Comparison of ENCODE assay signal across 8 cellular contexts in genomic region chr17:81713004-81713555, GRCh38. TPM values are rescaled to one million over a fixed set of nuclear protein-coding genes. Genes with fewer than 3 reads are reported as not detected.
DNase-seq lines count a peak whose midpoint lies in the region; ATAC-seq and TF ChIP-seq lines count a peak whose summit lies in the region.

No MANE protein-coding gene starts in this region.

- POLR2A ChIA-PET in BJ (lab: Charles Lee): interaction anchor here (0.6 kb wide), 1 partner anchor 150 kb away, joined by 4 read pairs; no protein-coding TSS in a partner anchor
- POLR2A ChIA-PET in naive thymus-derived CD4-positive, alpha-beta T cell (lab: Charles Lee): interaction anchor here (1.0 to 1.8 kb wide), 2 partner anchors 50 to 156 kb away, joined by 4 read pairs; no protein-coding TSS in a partner anchor

- no peak for TF ChIP-seq CTCF in BJ (IDR thresholded peaks at IDR 0.05; ENCODE audit: insufficient read depth, low read depth, low read length)

- H3K9me2 ChIP-seq in Karpas-422 (replicated peaks; ENCODE audit: insufficient read depth, low read length): no peaks in the 10 kb centered on the region

- peaks cover 9 to 23% (median 18%) of the 10 kb centered on the region in 7 donors for H3K4me1 Mint-ChIP-seq in naive thymus-derived CD4-positive, alpha-beta T cell

- H3K9me3 Mint-ChIP-seq in naive thymus-derived CD4-positive, alpha-beta T cell: no peaks in the 10 kb centered on the region

- peaks cover 22% of the 10 kb centered on the region for H3K79me2 ChIP-seq in Karpas-422 (ENCODE audit: low read length)

- intact Hi-C loops in naive thymus-derived CD4-positive, alpha-beta T cell (cut with micrococcal nuclease): loop anchor here in 1 of 2 donors (2.0 kb wide), 1 partner anchor 148 kb away; the partner anchor contains the start of gene P4HB

- no peak for DNase-seq in BJ (ENCODE audit: low read depth)
- DNase-seq in Karpas-422: peak; percentile 62
- no peak for DNase-seq in naive thymus-derived CD4-positive, alpha-beta T cell
- DNase-seq in mucosa of gallbladder (ENCODE audit: low spot score): no peak
- DNase-seq in activated CD4-positive, CD25-positive, alpha-beta regulatory T cell (lab: John Stamatoyannopoulos, UW): no peak
- no peak for DNase-seq in NK-92 treated with Interleukin-12 subunit alpha and Interleukin-12 subunit beta, amount 100 ng/mL, for 24 hours (lab: John Stamatoyannopoulos, UW)

- H3K36me3 Mint-ChIP-seq in naive thymus-derived CD4-positive, alpha-beta T cell: no peaks in the 10 kb centered on the region

- H3K27ac Mint-ChIP-seq in naive thymus-derived CD4-positive, alpha-beta T cell: peak overlapping the region in 6 of 9 donors; percentile 32 to 77 (median 60)

- H3K27ac ChIP-seq in Karpas-422 (ENCODE audit: low read length) (peak overlapping the region; percentile 11; the same call in 1 of the 2 replicates), cingulate gyrus (ENCODE audit: low read depth, low read length) (peak overlapping the region; percentile 19)
- H3K27ac ChIP-seq in naive thymus-derived CD4-positive, alpha-beta T cell (ENCODE audit: low read depth, low read length): peak overlapping the region; percentile 55

- H3K4me3 Mint-ChIP-seq in naive thymus-derived CD4-positive, alpha-beta T cell: peak overlapping the region; percentile 78 to 90 (median 86)

- H3K9me3 ChIP-seq in Karpas-422 (ENCODE audit: low read length): no peaks in the 10 kb centered on the region
- H3K9me3 ChIP-seq in naive thymus-derived CD4-positive, alpha-beta T cell (ENCODE audit: control insufficient read depth in 2 of 3, low read length in 3 of 3): no peaks in the 10 kb centered on the region

- no peaks in the 10 kb centered on the region for H3K27me3 ChIP-seq in BJ (ENCODE audit: control insufficient read depth, insufficient read depth, low read length)
- H3K27me3 ChIP-seq in Karpas-422 (ENCODE audit: low read length): no peaks in the 10 kb centered on the region
- H3K27me3 ChIP-seq in naive thymus-derived CD4-positive, alpha-beta T cell (ENCODE audit: control insufficient read depth in 2 of 2, insufficient read depth in 2 of 2, low read length in 2 of 2): no peaks in the 10 kb centered on the region

- peak overlapping the region; percentile 85 for H3K9ac ChIP-seq in Karpas-422 (ENCODE audit: low read length)

- peaks cover 29% of the 10 kb centered on the region for H3K4me1 ChIP-seq in Karpas-422 (ENCODE audit: low read length)
- H3K4me1 ChIP-seq in naive thymus-derived CD4-positive, alpha-beta T cell (ENCODE audit: control insufficient read depth in 2 of 2, insufficient read depth in 2 of 2, low read length in 2 of 2): peaks cover 13% of the 10 kb centered on the region in 2 donors

- H2AFZ ChIP-seq in Karpas-422 (ENCODE audit: low read length): no peak overlapping the region

- CTCF ChIA-PET in BJ (lab: Yijun Ruan, JAX): interaction anchor here (0.6 to 1.8 kb wide), 2 partner anchors 14 to 31 kb away, joined by 3 to 4 read pairs; no protein-coding TSS in a partner anchor
- CTCF ChIA-PET in naive thymus-derived CD4-positive, alpha-beta T cell (lab: Charles Lee): interaction anchor here (0.7 kb wide), 1 partner anchor 16 kb away, joined by 3 read pairs; no protein-coding TSS in a partner anchor

- H3K27me3 Mint-ChIP-seq in naive thymus-derived CD4-positive, alpha-beta T cell: no peaks in the 10 kb centered on the region

- 0 out of 2 replicates have a peak, but pooled peaks cover 18% of the 10 kb centered on the region for H4K20me1 ChIP-seq in Karpas-422 (ENCODE audit: insufficient read depth, low read depth, low read length)

- no peak for ATAC-seq in naive thymus-derived CD4-positive, alpha-beta T cell
- ATAC-seq in HG03045 (IDR thresholded peaks at IDR 0.05; ENCODE audit: unreplicated experiment): no peak

- H3K4me2 ChIP-seq in Karpas-422 (ENCODE audit: low read depth, low read length, poor library complexity, severe bottlenecking): peak overlapping the region; percentile 94

- peak overlapping the region; percentile 67 for H3K4me3 ChIP-seq in BJ (ENCODE audit: low read depth, low read length)
- H3K4me3 ChIP-seq in Karpas-422 (ENCODE audit: low read length): peak overlapping the region; percentile 90
- peak overlapping the region; percentile 24 for H3K4me3 ChIP-seq in naive thymus-derived CD4-positive, alpha-beta T cell (ENCODE audit: low read length)

- H3K36me3 ChIP-seq in BJ (ENCODE audit: control insufficient read depth, insufficient read depth, low read length) (peaks cover 4% of the 10 kb centered on the region), Karpas-422 (ENCODE audit: insufficient read depth, low read length) (0 out of 2 replicates have a peak, but pooled peaks cover 3% of the 10 kb centered on the region)
- H3K36me3 ChIP-seq in naive thymus-derived CD4-positive, alpha-beta T cell (ENCODE audit: control insufficient read depth in 2 of 3, insufficient read depth in 3 of 3, low read length in 3 of 3): no peaks in the 10 kb centered on the region

RNA-seq across cellular contexts. Expression of gene SLC25A10, which starts 1.0 kb away (rescaled TPM):
- polyA plus RNA-seq in BJ (2011; rRNA removed): 4.9 and 8.4 TPM in 2 replicates
- 4.1 and 7.5 TPM in 2 replicates for polyA minus RNA-seq in BJ (2011; rRNA and poly(A)+ RNA removed)
- 8.6 and 15.0 TPM in 2 replicates for total RNA-seq in Karpas-422 (2014; rRNA removed; shearing (Covaris generic); ENCODE audit: low replicate concordance)
- total RNA-seq in naive thymus-derived CD4-positive, alpha-beta T cell: 10 to 100 TPM in 1 of 5 experiments, 1 to 10 TPM in 4; 4.0 to 27.4 (median 6.2) TPM
- polyA plus RNA-seq in naive thymus-derived CD4-positive, alpha-beta T cell: 1 to 10 TPM; 3.4 to 5.2 TPM
- 34.1 TPM for total RNA-seq in mucosa of gallbladder

RNA-seq across cellular contexts. Expression of gene MRPL12, which starts 9.9 kb away (rescaled TPM):
- polyA plus RNA-seq in BJ (2011; rRNA removed): 56.2 and 63.0 TPM in 2 replicates
- polyA minus RNA-seq in BJ (2011; rRNA and poly(A)+ RNA removed): 15.1 and 27.4 TPM in 2 replicates
- total RNA-seq in Karpas-422 (2014; rRNA removed; shearing (Covaris generic); ENCODE audit: low replicate concordance): 13.6 and 39.8 TPM in 2 replicates
- 10 to 100 TPM; 21.3 to 83.8 (median 26.6) TPM for total RNA-seq in naive thymus-derived CD4-positive, alpha-beta T cell
- polyA plus RNA-seq in naive thymus-derived CD4-positive, alpha-beta T cell: 10 to 100 TPM; 46.3 to 51.7 TPM
- total RNA-seq in mucosa of gallbladder: 48.6 TPM

RNA-seq across cellular contexts. Expression of gene HGS, which starts 29.3 kb away (rescaled TPM):
- 67.2 and 110 TPM in 2 replicates for polyA plus RNA-seq in BJ (2011; rRNA removed)
- polyA minus RNA-seq in BJ (2011; rRNA and poly(A)+ RNA removed): 106 and 156 TPM in 2 replicates
- 57.2 and 90.1 TPM in 2 replicates for total RNA-seq in Karpas-422 (2014; rRNA removed; shearing (Covaris generic); ENCODE audit: low replicate concordance)
- 100 to 1,000 TPM; 108 to 174 (median 153) TPM for total RNA-seq in naive thymus-derived CD4-positive, alpha-beta T cell
- polyA plus RNA-seq in naive thymus-derived CD4-positive, alpha-beta T cell: 10 to 100 TPM; 19.8 to 40.3 TPM
- total RNA-seq in mucosa of gallbladder: 137 TPM

RNA-seq across cellular contexts. Expression of gene ARL16, which starts 29.5 kb away (rescaled TPM):
- 48.8 and 70.8 TPM in 2 replicates for polyA plus RNA-seq in BJ (2011; rRNA removed)
- polyA minus RNA-seq in BJ (2011; rRNA and poly(A)+ RNA removed): 15.1 and 16.8 TPM in 2 replicates
- 22.4 and 40.7 TPM in 2 replicates for total RNA-seq in Karpas-422 (2014; rRNA removed; shearing (Covaris generic); ENCODE audit: low replicate concordance)
- 10 to 100 TPM; 12.0 to 30.6 (median 30.1) TPM for total RNA-seq in naive thymus-derived CD4-positive, alpha-beta T cell
- 10 to 100 TPM; 33.6 to 35.3 TPM for polyA plus RNA-seq in naive thymus-derived CD4-positive, alpha-beta T cell
- 37.6 TPM for total RNA-seq in mucosa of gallbladder

RNA-seq across cellular contexts. Expression of gene CCDC137, which starts 46.5 kb away (rescaled TPM):
- 10.8 and 10.9 TPM in 2 replicates for polyA plus RNA-seq in BJ (2011; rRNA removed)
- 2.2 and 2.6 TPM in 2 replicates for polyA minus RNA-seq in BJ (2011; rRNA and poly(A)+ RNA removed)
- total RNA-seq in Karpas-422 (2014; rRNA removed; shearing (Covaris generic); ENCODE audit: low replicate concordance): 8.1 and 31.9 TPM in 2 replicates
- total RNA-seq in naive thymus-derived CD4-positive, alpha-beta T cell: 10 to 100 TPM; 16.3 to 33.5 (median 27.1) TPM
- polyA plus RNA-seq in naive thymus-derived CD4-positive, alpha-beta T cell: 10 to 100 TPM; 10.0 to 26.0 TPM
- 20.3 TPM for total RNA-seq in mucosa of gallbladder

Comparison
In these comparisons a context has a peak if more than half of its experiments do, and no peak if none do; other contexts are left out.
1. H3K4me3 ChIP-seq: peak in every context shown above with its lines; median percentile 90 in Karpas-422; 67 in BJ; 24 in naive thymus-derived CD4-positive, alpha-beta T cell.